Comparison of ENCODE assay signal across 33 cellular contexts in the genomic region with DNA sequence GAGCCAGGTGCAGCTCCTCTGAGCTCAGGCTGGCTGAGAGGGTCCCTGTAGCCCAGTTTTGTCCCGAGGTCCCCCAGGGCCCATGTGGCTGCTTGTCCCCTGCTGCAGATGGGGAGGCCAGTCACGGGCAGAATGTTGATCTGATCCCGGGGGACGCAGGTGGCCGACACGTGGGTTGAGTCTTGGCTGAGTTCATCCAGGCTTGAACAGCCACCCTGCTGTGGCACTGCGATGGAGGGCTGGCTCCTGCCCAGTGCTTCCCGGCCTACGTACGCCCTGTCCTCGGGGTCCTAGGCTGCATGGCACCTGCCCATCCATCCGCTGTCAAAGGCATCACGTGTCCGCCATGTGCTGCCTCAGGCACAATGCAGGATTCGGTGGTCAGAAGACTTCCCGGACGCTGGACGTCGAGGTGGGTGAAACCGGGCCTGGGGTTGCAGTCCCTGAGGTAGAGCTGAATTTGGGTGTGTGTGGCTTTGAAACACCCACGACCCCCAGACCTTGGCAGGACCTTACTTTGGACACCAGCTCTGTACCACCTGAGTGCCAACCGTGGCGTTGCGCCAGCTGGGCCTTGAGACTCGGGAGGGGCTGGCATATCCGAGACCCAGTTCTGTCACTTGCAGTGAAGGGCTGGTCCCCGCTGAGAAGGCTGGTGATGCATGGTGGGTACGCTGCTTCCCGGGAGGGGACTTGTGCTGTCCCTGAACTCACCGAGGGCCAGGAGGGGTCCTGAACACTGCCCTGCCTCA. TPM values are rescaled to one million over a fixed set of nuclear protein-coding genes. Genes with fewer than 3 reads are reported as not detected.
A peak's percentile ranks its signal among the peaks of the same experiment; 100 is the strongest.
DNase-seq lines count a peak whose midpoint lies in the region; ATAC-seq, FAIRE-seq and TF ChIP-seq lines count a peak whose summit lies in the region.
"Had no signal": no experiment of that assay in that cellular context is flagged by ENCODE, and none has a peak within 500 bp of the region (broad histone marks: within the 10 kb centered on the region; RNA-seq: fewer than 3 reads in every experiment).

No MANE protein-coding gene starts in this region.

- no peak overlapping the region for H4K5ac ChIP-seq in H1 (ENCODE audit: insufficient read length, low read depth, low read length)

- H3K27me3 ChIP-seq in BLaER1 (no peaks in the 10 kb centered on the region), H1 (replicated peaks in 1 of 4; ENCODE audit: control insufficient read depth in 3 of 4, extremely low read depth in 1 of 4, insufficient read depth in 3 of 4, low read length in 3 of 4) (no peaks in the 10 kb centered on the region), GM23248 (replicated peaks; ENCODE audit: insufficient read depth) (no peaks in the 10 kb centered on the region)
- H3K27me3 ChIP-seq: esophagus muscularis mucosa, heart right ventricle, Peyer's patch, testis had no signal

- peaks cover 99% of the 10 kb centered on the region for H3K4me1 ChIP-seq in BLaER1
- peaks cover 0 to 12% (median 3%) of the 10 kb centered on the region in 4 experiments; a peak in 5 of 7 replicates for H3K4me1 ChIP-seq in H1 (replicated peaks in 1 of 4; ENCODE audit: control insufficient read depth in 3 of 4, insufficient read depth in 4 of 4, low read length in 3 of 4)
- 0 out of 2 replicates have a peak, but pooled peaks cover 7% of the 10 kb centered on the region for H3K4me1 ChIP-seq in GM23248 (ENCODE audit: insufficient read depth)

- TF ChIP-seq POLR2A in H1 (IDR thresholded peaks at IDR 0.05; ENCODE audit: control extremely low read depth in 1 of 2, low read depth in 2 of 2, low read length in 2 of 2), result no peak

- no peak overlapping the region for H3K56ac ChIP-seq in H1 (replicated peaks; ENCODE audit: insufficient read length, low read depth, low read length)

- ATAC-seq in GM21367 (IDR thresholded peaks at IDR 0.05; ENCODE audit: unreplicated experiment), result no peak
- ATAC-seq in natural killer cell treated with Interleukin-12 subunit alpha and Interleukin-12 subunit beta and Interleukin-15 and Interleukin-18, amount 100 ng/mL, for 72 hours, result no peak
- ATAC-seq: activated CD4-positive, alpha-beta T cell treated with anti-CD3 and anti-CD28 coated beads for 36 hours; activated CD8-positive, alpha-beta T cell treated with anti-CD3 and anti-CD28 coated beads for 36 hours; GM12878; heart right ventricle; mucosa of descending colon had no signal

- DNase-seq in NCI-H2171 (lab: John Stamatoyannopoulos, UW) (peak; percentile 26), H1 (ENCODE audit: low read depth in 1 of 2, low spot score in 2 of 2) (no peak), retina (peak; percentile 58), GM23248 (no peak)
- no peak for DNase-seq in natural killer cell treated with Interleukin-12 subunit alpha and Interleukin-12 subunit beta and Interleukin-15 and Interleukin-18, amount 100 ng/mL, for 72 hours (ENCODE audit: low spot score)
- DNase-seq: activated CD4-positive, alpha-beta T cell treated with anti-CD3 and anti-CD28 coated beads for 36 hours; activated CD8-positive, alpha-beta memory T cell treated with anti-CD3 and anti-CD28 coated beads, Interleukin-2, amount 50 U/mL, for 48 hours; activated CD8-positive, alpha-beta T cell treated with anti-CD3 and anti-CD28 coated beads for 36 hours; activated naive CD4-positive, alpha-beta T cell treated with anti-CD3 and anti-CD28 coated beads for 36 hours; DMS 273 treated with DMSO at 0.1 percent for 48 hours; foreskin fibroblast; heart right ventricle; HFFc6; IMR-90; kidney; mucosa of descending colon; MV-4-11; NCI-H510A treated with DMSO at 0.1 percent for 48 hours; nephron progenitor cell; Peyer's patch; SHP77 treated with DMSO at 0.1 percent for 48 hours; stimulated activated naive B cell treated with anti-CD40 and anti-IgM and Interleukin-4, amounts not matched to agents 10 μg/mL and 1 μg/mL and 100 μg/mL, for 72 hours; SW 1271; T-helper 9 cell; testis had no signal

- no peak overlapping the region for H4K91ac ChIP-seq in H1 (replicated peaks; ENCODE audit: insufficient read length, low read length)

- H3K18ac ChIP-seq in H1 (ENCODE audit: extremely low read depth, low read length), result no peak overlapping the region

- H3K14ac ChIP-seq in H1 (ENCODE audit: insufficient read length), result no peak overlapping the region

- no peak overlapping the region for H2BK120ac ChIP-seq in H1 (replicated peaks; ENCODE audit: low read depth, low read length)

- no peaks in the 10 kb centered on the region for H3K27me3 Mint-ChIP-seq in natural killer cell treated with Interleukin-12 subunit alpha and Interleukin-12 subunit beta and Interleukin-15 and Interleukin-18, amount 100 ng/mL, for 72 hours
- H3K27me3 Mint-ChIP-seq: activated CD4-positive, alpha-beta T cell treated with anti-CD3 and anti-CD28 coated beads for 36 hours; activated CD8-positive, alpha-beta T cell treated with anti-CD3 and anti-CD28 coated beads for 36 hours; B cell had no signal

- peaks cover 0 to 8% of the 10 kb centered on the region in 2 donors for H3K4me1 Mint-ChIP-seq in natural killer cell treated with Interleukin-12 subunit alpha and Interleukin-12 subunit beta and Interleukin-15 and Interleukin-18, amount 100 ng/mL, for 72 hours (ENCODE audit: low read depth in 2 of 2)

- no peak overlapping the region for H3K23ac ChIP-seq in H1 (ENCODE audit: insufficient read length)

- H4K20me1 ChIP-seq in BLaER1 (peaks cover 100% of the 10 kb centered on the region), H1 (replicated peaks in 1 of 2; ENCODE audit: control insufficient read depth in 1 of 2, insufficient read depth in 2 of 2, low read length in 2 of 2) (peaks cover 18 to 54% of the 10 kb centered on the region in 2 experiments), GM23248 (ENCODE audit: insufficient read depth) (peaks cover 4% of the 10 kb centered on the region; the same call in 1 of the 2 replicates)

- peak overlapping the region; percentile 52; the same call in 1 of the 2 replicates for H2BK5ac ChIP-seq in H1 (ENCODE audit: low read depth, low read length)

- no peak for FAIRE-seq in H1 (lab: Jason Lieb, UNC)
- FAIRE-seq: endometrium, GM12878, kidney, urothelium cell line had no signal

- H3K9ac ChIP-seq in BLaER1, result no peak overlapping the region
- H3K9ac ChIP-seq in H1 (replicated peaks in 1 of 4; ENCODE audit: extremely low read depth in 1 of 4, low read depth in 3 of 4, low read length in 3 of 4), result no peak overlapping the region
- H3K9ac ChIP-seq in GM23248, result no peak overlapping the region

- H3K79me2 ChIP-seq in H1 (ENCODE audit: control insufficient read depth in 1 of 2, insufficient read depth in 2 of 2, low read length in 2 of 2), result peaks cover 0 to 79% of the 10 kb centered on the region in 2 experiments; a peak in 2 of 4 replicates
- peaks cover 99% of the 10 kb centered on the region for H3K79me2 ChIP-seq in GM23248 (ENCODE audit: insufficient read depth)

- in situ Hi-C loops in GM23248 (cut with MboI), result no loop called here

- TF ChIP-seq RAD21 in H1 (IDR thresholded peaks at IDR 0.05 in 1 of 2, conservative IDR thresholded peaks at IDR 0.05 in 1 of 2; ENCODE audit: low read depth in 2 of 2, low read length in 2 of 2), result no peak

- H3K9me2 ChIP-seq in GM23248 (ENCODE audit: insufficient read depth), result no peaks in the 10 kb centered on the region

- no peak overlapping the region for H3K4ac ChIP-seq in H1 (replicated peaks; ENCODE audit: insufficient read length, low read depth, low read length)

- no peak overlapping the region for H2BK12ac ChIP-seq in H1 (ENCODE audit: low read depth, low read length)

- H3K36me3 Mint-ChIP-seq in natural killer cell treated with Interleukin-12 subunit alpha and Interleukin-12 subunit beta and Interleukin-15 and Interleukin-18, amount 100 ng/mL, for 72 hours, result no peaks in the 10 kb centered on the region
- H3K36me3 Mint-ChIP-seq: stimulated activated naive B cell treated with anti-CD40 and anti-IgM and Interleukin-4, amounts not matched to agents 10 μg/mL and 1 μg/mL and 100 μg/mL, for 72 hours had no signal

- no peak overlapping the region for H2AFZ ChIP-seq in H1 (ENCODE audit: low read length)
- no peak overlapping the region for H2AFZ ChIP-seq in GM23248

- H3K27ac ChIP-seq in BLaER1, result peak overlapping the region; percentile 6; the same call in 1 of the 2 replicates
- no peak overlapping the region for H3K27ac ChIP-seq in H1 (ENCODE audit: low read depth, low read length)
- no peak overlapping the region for H3K27ac ChIP-seq in GM23248
- H3K27ac ChIP-seq: esophagus muscularis mucosa, heart right ventricle, Peyer's patch, testis had no signal

- H2BK20ac ChIP-seq in H1 (ENCODE audit: low read length), result no peak overlapping the region

- TF ChIP-seq CTCF in H1 (IDR thresholded peaks at IDR 0.05; ENCODE audit: control extremely low read depth in 1 of 3, insufficient read depth in 1 of 3, low read depth in 1 of 3, low read length in 3 of 3), result no peak

- H3K79me1 ChIP-seq in H1 (ENCODE audit: low read depth, low read length), result peaks cover 49% of the 10 kb centered on the region

- 93% methylated on average over 30 of the region's 30 CpGs; no CpG with 5 or more reads in 1 of the 2 experiments for WGBS in H1 (ENCODE audit: extremely low coverage in 1 of 2, insufficient coverage in 1 of 2, insufficient read length in 1 of 2, insufficient replicate concordance in 2 of 2, low coverage in 1 of 2, low lambda C conversion rate in 2 of 2, missing lambda C conversion rate in 1 of 2), 2 experiments
- WGBS in GM23248 (ENCODE audit: low coverage in 1 of 2, low lambda C conversion rate in 2 of 2, missing lambda C conversion rate in 2 of 2), 2 experiments, result 72 to 75% methylated on average over 30 of the region's 30 CpGs

- H3K9me3 ChIP-seq in BLaER1, result no peaks in the 10 kb centered on the region
- H3K9me3 ChIP-seq in H1 (ENCODE audit: insufficient read depth in 2 of 2, low read depth in 1 of 2, low read length in 1 of 2), result no peaks in the 10 kb centered on the region
- H3K9me3 ChIP-seq in GM23248 (ENCODE audit: low read depth), result no peaks in the 10 kb centered on the region
- H3K9me3 ChIP-seq: esophagus muscularis mucosa, heart right ventricle, mucosa of descending colon, Peyer's patch, testis had no signal

- POLR2A ChIA-PET in H1 (lab: Charles Lee; ENCODE audit: partially characterized antibody), result interaction anchor here (0.9 kb wide), 1 partner anchor 64 kb away, joined by 3 read pairs; no protein-coding TSS in a partner anchor

- H2AK5ac ChIP-seq in H1 (ENCODE audit: low read depth, low read length), result no peak overlapping the region

- H3K4me3 Mint-ChIP-seq in natural killer cell treated with Interleukin-12 subunit alpha and Interleukin-12 subunit beta and Interleukin-15 and Interleukin-18, amount 100 ng/mL, for 72 hours, result no peak overlapping the region
- H3K4me3 Mint-ChIP-seq: activated CD4-positive, alpha-beta T cell treated with anti-CD3 and anti-CD28 coated beads for 36 hours; activated CD8-positive, alpha-beta T cell treated with anti-CD3 and anti-CD28 coated beads for 36 hours; activated naive CD4-positive, alpha-beta T cell treated with anti-CD3 and anti-CD28 coated beads for 36 hours; B cell; HFFc6; nephron progenitor cell; stimulated activated naive B cell treated with anti-CD40 and anti-IgM and Interleukin-4, amounts not matched to agents 10 μg/mL and 1 μg/mL and 100 μg/mL, for 72 hours had no signal

- H3K4me3 ChIP-seq in BLaER1, result no peak overlapping the region
- no peak overlapping the region for H3K4me3 ChIP-seq in H1 (ENCODE audit: extremely low read depth in 1 of 4, insufficient read depth in 2 of 4, low read depth in 3 of 4, low read length in 4 of 4)
- H3K4me3 ChIP-seq in GM23248, result no peak overlapping the region
- H3K4me3 ChIP-seq: esophagus muscularis mucosa, GM12878, heart right ventricle, lung, mucosa of descending colon, Peyer's patch, testis had no signal

- no peaks in the 10 kb centered on the region for H3K9me3 Mint-ChIP-seq in natural killer cell treated with Interleukin-12 subunit alpha and Interleukin-12 subunit beta and Interleukin-15 and Interleukin-18, amount 100 ng/mL, for 72 hours
- H3K9me3 Mint-ChIP-seq: activated CD8-positive, alpha-beta T cell treated with anti-CD3 and anti-CD28 coated beads for 36 hours; activated naive CD4-positive, alpha-beta T cell treated with anti-CD3 and anti-CD28 coated beads for 36 hours; HFFc6; nephron progenitor cell; stimulated activated naive B cell treated with anti-CD40 and anti-IgM and Interleukin-4, amounts not matched to agents 10 μg/mL and 1 μg/mL and 100 μg/mL, for 72 hours had no signal

- no peaks in the 10 kb centered on the region for H3K23me2 ChIP-seq in H1 (ENCODE audit: low read depth, low read length)

- no peak overlapping the region for H2BK15ac ChIP-seq in H1 (ENCODE audit: low read length)

- H3K4me2 ChIP-seq in BLaER1 (peak overlapping the region; percentile 90), H1 (ENCODE audit: insufficient read depth in 1 of 2, low read depth in 2 of 2, low read length in 2 of 2) (no peak overlapping the region), GM23248 (ENCODE audit: unreplicated experiment) (no peak overlapping the region)

- no peak overlapping the region for H3K27ac Mint-ChIP-seq in natural killer cell treated with Interleukin-12 subunit alpha and Interleukin-12 subunit beta and Interleukin-15 and Interleukin-18, amount 100 ng/mL, for 72 hours
- H3K27ac Mint-ChIP-seq: activated CD4-positive, alpha-beta T cell treated with anti-CD3 and anti-CD28 coated beads for 36 hours; activated CD8-positive, alpha-beta T cell treated with anti-CD3 and anti-CD28 coated beads for 36 hours; activated naive CD4-positive, alpha-beta T cell treated with anti-CD3 and anti-CD28 coated beads for 36 hours; B cell; HFFc6; nephron progenitor cell had no signal

- H3K36me3 ChIP-seq in BLaER1, result no peaks in the 10 kb centered on the region; the same call in 1 of the 2 replicates
- no peaks in the 10 kb centered on the region for H3K36me3 ChIP-seq in H1 (ENCODE audit: control insufficient read depth in 2 of 4, insufficient read depth in 4 of 4, low read length in 3 of 4)
- no peaks in the 10 kb centered on the region for H3K36me3 ChIP-seq in GM23248 (ENCODE audit: low read depth)
- H3K36me3 ChIP-seq: esophagus muscularis mucosa, Peyer's patch had no signal

- peak overlapping the region; percentile 51; the same call in 1 of the 2 replicates for H4K8ac ChIP-seq in H1 (ENCODE audit: extremely low read depth, insufficient read depth, low read length)

- TF ChIP-seq EP300 in H1 (IDR thresholded peaks at IDR 0.05; ENCODE audit: borderline replicate concordance in 1 of 2, low read depth in 2 of 2, low read length in 2 of 2), result no peak

- CTCF ChIA-PET in H1 (lab: Charles Lee; ENCODE audit: partially characterized antibody), result interaction anchor here (0.7 to 3.7 kb wide), 5 partner anchors 13 to 110 kb away, joined by 3 to 11 read pairs (median 3); no protein-coding TSS in a partner anchor

- H3F3A ChIP-seq in GM23248 (ENCODE audit: insufficient read depth), result no peaks in the 10 kb centered on the region

RNA-seq across cellular contexts. Expression of a gene that starts 22.3 kb away (rescaled TPM):
- total RNA-seq in H1 (2021; fragmentation: NEBNext Ultra II Directional; extraction: Animal tissue kit (Norgen Biotek cat#: 25700)), result 28.1 and 29.4 TPM in 2 replicates
- 9.8 and 21.0 TPM in 2 replicates for polyA plus RNA-seq in H1 (2011; rRNA removed)
- polyA plus RNA-seq in H1 (2011; cell fraction: cytosol; rRNA removed), result 14.3 TPM
- 27.1 TPM for polyA plus RNA-seq in H1 (2011; cell fraction: nucleus; rRNA removed)
- polyA plus RNA-seq in H1 (2012, experiment 1 of 2), result 14.2 to 23.4 TPM (median 21.5 TPM) in 4 replicates
- polyA plus RNA-seq in H1 (2012, experiment 2 of 2), result 17.1 TPM
- 14.4 TPM for polyA plus RNA-seq in H1 (2013, experiment 1 of 2)
- polyA plus RNA-seq in H1 (2013, experiment 2 of 2), result 14.7 TPM
- polyA minus RNA-seq in H1 (2011; rRNA and poly(A)+ RNA removed), result 9.7 and 12.2 TPM in 2 replicates
- 14.5 TPM for polyA minus RNA-seq in H1 (2011; cell fraction: cytosol; rRNA and poly(A)+ RNA removed)
- polyA minus RNA-seq in H1 (2011; cell fraction: nucleus; rRNA and poly(A)+ RNA removed), result 13.4 TPM
- total RNA-seq in GM23248 (2014; rRNA removed; shearing (Covaris generic)), result 26.1 and 34.8 TPM in 2 replicates
- 3.5 and 3.9 TPM in 2 replicates for polyA plus RNA-seq in GM23248 (2016; fragmentation: Nextera tagmentation; extraction: Ambion mirVana)
- total RNA-seq in natural killer cell treated with Interleukin-12 subunit alpha and Interleukin-12 subunit beta and Interleukin-15 and Interleukin-18, amount 100 ng/mL, for 72 hours, result 1 to 10 TPM; 3.8 to 4.9 TPM

Comparison
In these comparisons a context has a peak if more than half of its experiments do, and no peak if none do; other contexts are left out.
1. DNase-seq: peak in NCI-H2171 (single experiment) and retina (single experiment); none in H1 (0 of 2), GM23248 (single experiment) and natural killer cell treated with Interleukin-12 subunit alpha and Interleukin-12 subunit beta and Interleukin-15 and Interleukin-18, amount 100 ng/mL, for 72 hours (single experiment).